Comparison of ENCODE assay signal across 11 cellular contexts in genomic region chr22:39462443-39463147, GRCh38. TPM values are rescaled to one million over a fixed set of nuclear protein-coding genes. Genes with fewer than 3 reads are reported as not detected.
DNase-seq lines count a peak whose midpoint lies in the region; ATAC-seq and TF ChIP-seq lines count a peak whose summit lies in the region.
"Had no signal": no experiment of that assay in that cellular context is flagged by ENCODE, and none has a peak within 500 bp of the region (broad histone marks: within the 10 kb centered on the region; RNA-seq: fewer than 3 reads in every experiment).

No MANE protein-coding gene starts in this region.

- ATAC-seq in gastroesophageal sphincter, result peak; percentile 42
- ATAC-seq: CD8-positive, alpha-beta T cell had no signal

- peak overlapping the region; percentile 60 for H3K27ac Mint-ChIP-seq in neural progenitor cell
- H3K27ac Mint-ChIP-seq: CD8-positive, alpha-beta T cell had no signal

- H3K79me2 ChIP-seq in OCI-LY7 (ENCODE audit: insufficient read depth, low read depth, low read length) (peaks cover 82% of the 10 kb centered on the region), neural progenitor cell (ENCODE audit: low read depth) (peaks cover 39% of the 10 kb centered on the region)

- H3K9me3 ChIP-seq in OCI-LY7 (ENCODE audit: low read length), result no peaks in the 10 kb centered on the region
- H3K9me3 ChIP-seq in gastroesophageal sphincter, result no peaks in the 10 kb centered on the region
- H3K9me3 ChIP-seq in neural progenitor cell (ENCODE audit: low read depth), result no peaks in the 10 kb centered on the region
- no peaks in the 10 kb centered on the region for H3K9me3 ChIP-seq in HAP-1

- TF ChIP-seq EP300 in gastroesophageal sphincter (IDR thresholded peaks at IDR 0.05), result no peak

- no peak overlapping the region for H2AFZ ChIP-seq in OCI-LY7 (ENCODE audit: low read length)
- no peak overlapping the region for H2AFZ ChIP-seq in neural progenitor cell (replicated peaks)

- H3K36me3 Mint-ChIP-seq in neural progenitor cell, result no peaks in the 10 kb centered on the region
- H3K36me3 Mint-ChIP-seq: CD8-positive, alpha-beta T cell had no signal

- BruUV-seq in OCI-LY7 (replicated peaks; lab: Mats Ljungman, UMichigan), result no TSS peak

- H3K27ac ChIP-seq in OCI-LY7 (ENCODE audit: low read depth, low read length, poor library complexity, severe bottlenecking), result peak overlapping the region; percentile 93
- H3K27ac ChIP-seq in gastroesophageal sphincter, result peak overlapping the region in 3 of 4 donors; percentile 58 to 70 (median 59)
- H3K27ac ChIP-seq in neural progenitor cell, result no peak overlapping the region

- intact Hi-C loops in OCI-LY7 (cut with micrococcal nuclease; ENCODE audit: unreplicated experiment), result no loop called here

- no peaks in the 10 kb centered on the region for H3K9me3 Mint-ChIP-seq in neural progenitor cell
- H3K9me3 Mint-ChIP-seq: CD8-positive, alpha-beta T cell had no signal

- 40 to 54% methylated on average over 1 to 11 of the region's 13 CpGs for WGBS in gastroesophageal sphincter (ENCODE audit: low coverage in 1 of 2), 2 donors

- DNase-seq in ELF-1 (ENCODE audit: low read depth, low spot score), result peak; percentile 68
- DNase-seq in OCI-LY7 (ENCODE audit: low spot score), result no peak
- DNase-seq in neural progenitor cell (ENCODE audit: low spot score), result peak; percentile 70
- no peak for DNase-seq in HAP-1 (ENCODE audit: low spot score in 2 of 2)
- no peak for DNase-seq in SW480 (ENCODE audit: low spot score)
- DNase-seq in HEK293T (ENCODE audit: extremely low spot score), result no peak
- no peak for DNase-seq in cerebellum (ENCODE audit: low spot score)
- DNase-seq: activated CD4-positive, alpha-beta T cell treated with anti-CD3 and anti-CD28 coated beads for 4 hours; NCI-H748 treated with DMSO at 0.1 percent for 48 hours had no signal

- no peak for TF ChIP-seq POLR2A in gastroesophageal sphincter (IDR thresholded peaks at IDR 0.05)

- POLR2A ChIA-PET in OCI-LY7 (lab: Charles Lee), result interaction anchor here (0.5 kb wide), 1 partner anchor 40 kb away, joined by 3 read pairs; the partner anchor contains the start of gene MIEF1
- POLR2A ChIA-PET in HEK293T (lab: Yijun Ruan, JAX), result interaction anchor here (2.3 kb wide), 1 partner anchor 143 kb away, joined by 10 read pairs; the partner anchor contains the start of gene RPL3

- peaks cover 95% of the 10 kb centered on the region for H3K4me1 ChIP-seq in OCI-LY7 (ENCODE audit: insufficient read depth, low read length, poor library complexity, severe bottlenecking)
- peaks cover 0 to 49% (median 4%) of the 10 kb centered on the region in 3 donors for H3K4me1 ChIP-seq in gastroesophageal sphincter
- peaks cover 12% of the 10 kb centered on the region for H3K4me1 ChIP-seq in neural progenitor cell
- H3K4me1 ChIP-seq in HAP-1, result peaks cover 3% of the 10 kb centered on the region; the same call in 1 of the 2 replicates

- H3K9ac ChIP-seq in neural progenitor cell, result no peak overlapping the region

- peaks cover 8% of the 10 kb centered on the region for H3F3A ChIP-seq in neural progenitor cell (ENCODE audit: low read depth)

- H3K4me3 Mint-ChIP-seq in neural progenitor cell, result no peak overlapping the region
- H3K4me3 Mint-ChIP-seq: CD8-positive, alpha-beta T cell had no signal

- peak; percentile 12; the same call in 1 of the 2 replicates for TF ChIP-seq CTCF in OCI-LY7 (conservative IDR thresholded peaks at IDR 0.05; ENCODE audit: low read length)
- peak in 1 of 4 experiments; percentile 24 for TF ChIP-seq CTCF in gastroesophageal sphincter (IDR thresholded peaks at IDR 0.05)
- peak; percentile 44 for TF ChIP-seq CTCF in neural progenitor cell (IDR thresholded peaks at IDR 0.05)

- H3K4me2 ChIP-seq in OCI-LY7 (ENCODE audit: low read length) (peak overlapping the region; percentile 60), neural progenitor cell (peak overlapping the region; percentile 40)

- peaks cover 25% of the 10 kb centered on the region for H3K4me1 Mint-ChIP-seq in neural progenitor cell

- H3K9me2 ChIP-seq in OCI-LY7 (ENCODE audit: insufficient read depth, low read length), result no peaks in the 10 kb centered on the region

- no peaks in the 10 kb centered on the region for H4K20me1 ChIP-seq in OCI-LY7 (ENCODE audit: insufficient read depth, low read length)
- H4K20me1 ChIP-seq in neural progenitor cell (ENCODE audit: low read depth), result peaks cover 50% of the 10 kb centered on the region

- H3K27me3 ChIP-seq in gastroesophageal sphincter, result peaks cover 31% of the 10 kb centered on the region
- H3K27me3 ChIP-seq in neural progenitor cell, result peaks cover 11% of the 10 kb centered on the region
- H3K27me3 ChIP-seq in HAP-1 (ENCODE audit: low read depth), result no peaks in the 10 kb centered on the region

- CTCF ChIA-PET in OCI-LY7 (lab: Charles Lee; ENCODE audit: unreplicated experiment), result no interaction called here
- CTCF ChIA-PET in HEK293T (lab: Yijun Ruan, JAX), result interaction anchor here (0.6 to 1.2 kb wide), 2 partner anchors 62 to 69 kb away, joined by 3 to 5 read pairs; no protein-coding TSS in a partner anchor

- H3K4me3 ChIP-seq in OCI-LY7 (ENCODE audit: low read depth, low read length, poor library complexity, severe bottlenecking) (no peak overlapping the region), gastroesophageal sphincter (no peak overlapping the region), neural progenitor cell (no peak overlapping the region), HAP-1 (no peak overlapping the region)

- H3K27me3 Mint-ChIP-seq in neural progenitor cell (ENCODE audit: insufficient read depth, low read depth), result peaks cover 7% of the 10 kb centered on the region

- in situ Hi-C loops in HAP-1 (cut with MboI; ENCODE audit: low sequenced_read_pairs), result no loop called here

- H3K36me3 ChIP-seq in OCI-LY7 (ENCODE audit: insufficient read depth, low read length), result peaks cover 50% of the 10 kb centered on the region; the same call in 1 of the 2 replicates
- no peaks in the 10 kb centered on the region for H3K36me3 ChIP-seq in gastroesophageal sphincter
- no peaks in the 10 kb centered on the region for H3K36me3 ChIP-seq in neural progenitor cell
- H3K36me3 ChIP-seq in HAP-1 (replicated peaks), result no peaks in the 10 kb centered on the region

TF ChIP-seq in HEK293T, 16 proteins besides CTCF, POLR2A, EP300 and RAD21:
- TF ChIP-seq FOXM1 (IDR thresholded peaks at IDR 0.05; ENCODE audit: borderline replicate concordance) (no peak), ARNT (IDR thresholded peaks at IDR 0.05) (no peak), FOXA1 (IDR thresholded peaks at IDR 0.05) (no peak), FOXK2 (IDR thresholded peaks at IDR 0.05) (no peak)
- TF ChIP-seq, protein P1, sequence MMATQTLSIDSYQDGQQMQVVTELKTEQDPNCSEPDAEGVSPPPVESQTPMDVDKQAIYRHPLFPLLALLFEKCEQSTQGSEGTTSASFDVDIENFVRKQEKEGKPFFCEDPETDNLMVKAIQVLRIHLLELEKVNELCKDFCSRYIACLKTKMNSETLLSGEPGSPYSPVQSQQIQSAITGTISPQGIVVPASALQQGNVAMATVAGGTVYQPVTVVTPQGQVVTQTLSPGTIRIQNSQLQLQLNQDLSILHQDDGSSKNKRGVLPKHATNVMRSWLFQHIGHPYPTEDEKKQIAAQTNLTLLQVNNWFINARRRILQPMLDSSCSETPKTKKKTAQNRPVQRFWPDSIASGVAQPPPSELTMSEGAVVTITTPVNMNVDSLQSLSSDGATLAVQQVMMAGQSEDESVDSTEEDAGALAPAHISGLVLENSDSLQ (IDR thresholded peaks at IDR 0.05), result no peak

RNA-seq across cellular contexts. Expression of gene MGAT3, which starts 5.8 kb away (rescaled TPM):
- total RNA-seq in OCI-LY7 (2014; rRNA removed; shearing (Covaris generic)), result 15.4 and 16.3 TPM in 2 replicates
- total RNA-seq in OCI-LY7 (2022) (34.1 and 44.3 TPM in 2 replicates), gastroesophageal sphincter (1 to 10 TPM; 2.6 to 3.9 (median 2.9) TPM), neural progenitor cell (ENCODE audit: low replicate concordance) (7.5 and 18.5 TPM in 2 replicates), cerebellum (26.0 TPM)

RNA-seq across cellular contexts. Expression of gene MIEF1, which starts 39.5 kb away (rescaled TPM):
- total RNA-seq in OCI-LY7 (2014; rRNA removed; shearing (Covaris generic)), result 32.5 and 34.1 TPM in 2 replicates
- total RNA-seq in OCI-LY7 (2022) (51.9 and 55.0 TPM in 2 replicates), gastroesophageal sphincter (10 to 100 TPM; 17.8 to 28.3 (median 21.4) TPM), neural progenitor cell (ENCODE audit: low replicate concordance) (22.0 and 32.7 TPM in 2 replicates), cerebellum (24.8 TPM)

RNA-seq across cellular contexts. Expression of gene ATF4, which starts 57.8 kb away (rescaled TPM):
- total RNA-seq in OCI-LY7 (2014; rRNA removed; shearing (Covaris generic)), result 716 and 720 TPM in 2 replicates
- total RNA-seq in OCI-LY7 (2022), result 732 and 779 TPM in 2 replicates
- 100 to 1,000 TPM; 450 to 718 (median 563) TPM for total RNA-seq in gastroesophageal sphincter
- 189 and 230 TPM in 2 replicates for total RNA-seq in neural progenitor cell (ENCODE audit: low replicate concordance)
- 70.2 TPM for total RNA-seq in cerebellum

Comparison
In these comparisons a context has a peak if more than half of its experiments do, and no peak if none do; other contexts are left out.
1. DNase-seq: peak in ELF-1 (single experiment) and neural progenitor cell (single experiment); none in OCI-LY7 (single experiment), HAP-1 (0 of 2), SW480 (single experiment), HEK293T (single experiment) and cerebellum (single experiment).